In the genomic region with DNA sequence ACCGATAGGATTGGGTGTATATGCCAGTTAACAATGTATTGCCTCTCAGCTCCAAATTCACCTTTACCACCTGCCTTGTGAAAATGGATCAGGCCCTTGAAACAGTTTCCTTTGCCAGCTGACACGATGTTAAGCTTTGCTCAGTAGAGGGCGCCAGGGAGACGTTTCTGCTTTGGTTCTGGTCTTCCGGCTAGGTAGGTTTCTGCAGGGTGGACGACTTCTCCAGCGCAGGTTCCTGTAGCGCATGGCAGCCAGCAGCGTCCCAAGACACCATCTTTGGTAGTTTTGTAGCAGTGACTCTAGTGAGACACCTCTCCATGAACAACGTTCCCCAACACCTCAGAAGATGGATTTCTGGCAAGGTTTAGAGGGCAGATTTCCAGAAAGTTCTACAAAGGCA, we compare ENCODE assay signal across 9 cellular contexts. TPM values are rescaled to one million over a fixed set of nuclear protein-coding genes. Genes with fewer than 3 reads are reported as not detected.
A peak's percentile ranks its signal among the peaks of the same experiment; 100 is the strongest.
DNase-seq lines count a peak whose midpoint lies in the region; ATAC-seq and TF ChIP-seq lines count a peak whose summit lies in the region.
"Had no signal": no experiment of that assay in that cellular context is flagged by ENCODE, and none has a peak within 500 bp of the region (broad histone marks: within the 10 kb centered on the region; RNA-seq: fewer than 3 reads in every experiment).

No MANE protein-coding gene starts in this region.

- ATAC-seq in GM19328 (IDR thresholded peaks at IDR 0.05; ENCODE audit: unreplicated experiment) (no peak), heart left ventricle (no peak), HG03469 (IDR thresholded peaks at IDR 0.05; ENCODE audit: unreplicated experiment) (no peak)

- peaks cover 0 to 7% (median 0%) of the 10 kb centered on the region in 9 donors for H3K27me3 ChIP-seq in heart left ventricle

- H3K9me3 Mint-ChIP-seq in endothelial cell (ENCODE audit: unreplicated experiment): no peaks in the 10 kb centered on the region

- TF ChIP-seq CTCF in endothelial cell (IDR thresholded peaks at IDR 0.05; ENCODE audit: unreplicated experiment): peak; percentile 44
- TF ChIP-seq CTCF in heart left ventricle (IDR thresholded peaks at IDR 0.05): peak in 3 of 12 donors; percentile 6 to 20 (median 8)

- H3K27me3 Mint-ChIP-seq in endothelial cell (ENCODE audit: unreplicated experiment): peaks cover 1% of the 10 kb centered on the region

- no peak overlapping the region for H3K27ac Mint-ChIP-seq in endothelial cell (ENCODE audit: unreplicated experiment)

- no peak overlapping the region for H3K4me3 ChIP-seq in heart left ventricle
- H3K4me3 ChIP-seq: left ventricle myocardium inferior had no signal

- no peak overlapping the region for H3K4me3 Mint-ChIP-seq in endothelial cell (ENCODE audit: unreplicated experiment)

- H3K9me3 ChIP-seq in heart left ventricle: no peaks in the 10 kb centered on the region
- H3K9me3 ChIP-seq: left ventricle myocardium inferior had no signal

- H3K4me1 Mint-ChIP-seq in endothelial cell (ENCODE audit: unreplicated experiment): no peaks in the 10 kb centered on the region

- intact Hi-C loops in heart left ventricle (cut with DNase I): no loop called here

- 53 to 80% (median 68%) methylated on average over 10 of the region's 10 CpGs for WGBS in heart left ventricle, 4 donors

- H3K27ac ChIP-seq in heart left ventricle: no peak overlapping the region
- H3K27ac ChIP-seq: left ventricle myocardium inferior had no signal

- H3K36me3 ChIP-seq in heart left ventricle: no peaks in the 10 kb centered on the region
- H3K36me3 ChIP-seq: left ventricle myocardium inferior had no signal

- TF ChIP-seq POLR2A in heart left ventricle (IDR thresholded peaks at IDR 0.05): no peak

- no peaks in the 10 kb centered on the region for H3K4me1 ChIP-seq in heart left ventricle
- H3K4me1 ChIP-seq: left ventricle myocardium inferior had no signal

- no peaks in the 10 kb centered on the region for H3K36me3 Mint-ChIP-seq in endothelial cell (ENCODE audit: low read depth, unreplicated experiment)

- peak; percentile 13 for DNase-seq in stimulated activated CD4-positive, alpha-beta T cell treated with anti-CD3 and anti-CD28 coated beads, Interleukin-12 subunit alpha, Interleukin-12 subunit beta, amount 100 ng/mL, for 4 hours
- no peak for DNase-seq in stimulated activated CD4-positive, alpha-beta T cell treated with anti-CD3 and anti-CD28 coated beads, Interleukin-4, amount 100 ng/mL, for 24 hours
- peak; percentile 66 for DNase-seq in NAMALWA (ENCODE audit: low spot score)
- peak; percentile 43 for DNase-seq in endothelial cell (ENCODE audit: low spot score)
- DNase-seq in NCI-H128 (lab: John Stamatoyannopoulos, UW; ENCODE audit: unreplicated experiment): no peak
- DNase-seq in heart left ventricle: no peak
- DNase-seq: left ventricle myocardium inferior had no signal

RNA-seq across cellular contexts. Expression of a gene that starts 24.0 kb away (rescaled TPM):
- total RNA-seq in endothelial cell (ENCODE audit: unreplicated experiment) (2.5 TPM), heart left ventricle (1 to 10 TPM in 1 of 9 donors, under 1 TPM in 3, not detected in 5; 0.52 to 2.0 (median 0.75) TPM)
- polyA plus RNA-seq in heart left ventricle: under 1 TPM in 1 of 2 donors, not detected in 1; 0.32 TPM

RNA-seq across cellular contexts. Expression of a gene that starts 32.2 kb away (rescaled TPM):
- total RNA-seq in endothelial cell (ENCODE audit: unreplicated experiment) (35.6 TPM), heart left ventricle (10 to 100 TPM; 11.2 to 33.0 (median 17.5) TPM)
- 10 to 100 TPM in 1 of 2 donors, 1 to 10 TPM in 1; 5.6 to 30.2 TPM for polyA plus RNA-seq in heart left ventricle

Comparison
In these comparisons a context has a peak if more than half of its experiments do, and no peak if none do; other contexts are left out.
1. DNase-seq: peak in stimulated activated CD4-positive, alpha-beta T cell treated with anti-CD3 and anti-CD28 coated beads, Interleukin-12 subunit alpha, Interleukin-12 subunit beta, amount 100 ng/mL, for 4 hours (single experiment), NAMALWA (single experiment) and endothelial cell (single experiment); none in stimulated activated CD4-positive, alpha-beta T cell treated with anti-CD3 and anti-CD28 coated beads, Interleukin-4, amount 100 ng/mL, for 24 hours (single experiment), NCI-H128 (single experiment) and heart left ventricle (0 of 5).